30 cellular contexts compared by ENCODE assay signal in the genomic region with DNA sequence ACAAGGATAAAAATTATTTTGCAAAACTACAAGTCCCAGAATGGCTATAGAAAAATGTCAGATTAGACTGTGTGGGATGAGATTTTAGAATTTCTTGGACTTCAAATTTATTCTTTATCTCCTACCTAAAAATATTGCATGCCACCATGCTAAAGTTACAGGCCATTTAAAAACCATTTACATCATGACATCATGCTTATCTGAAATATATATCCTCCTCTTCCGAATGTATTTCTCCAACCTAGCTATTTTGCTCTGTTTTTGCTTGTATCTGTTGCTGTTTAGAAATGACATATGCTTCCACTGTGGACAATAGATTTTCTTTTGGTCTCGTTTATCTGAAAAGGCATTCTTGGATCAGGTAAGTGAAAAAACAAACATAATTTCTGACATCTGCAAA.
DNase-seq lines count a peak whose midpoint lies in the region; ATAC-seq, FAIRE-seq and TF ChIP-seq lines count a peak whose summit lies in the region.
"Had no signal": no experiment of that assay in that cellular context is flagged by ENCODE, and none has a peak within 500 bp of the region (broad histone marks: within the 10 kb centered on the region; RNA-seq: fewer than 3 reads in every experiment).

No MANE protein-coding gene starts in this region.

- no peak overlapping the region for H4K91ac ChIP-seq in trophoblast cell (ENCODE audit: low read depth, low read length)

- no peak overlapping the region for H2BK12ac ChIP-seq in trophoblast cell (ENCODE audit: low read length)

- no peak overlapping the region for H2AK5ac ChIP-seq in trophoblast cell (ENCODE audit: low read length)

- no TSS peak for BruUV-seq in HepG2 (replicated peaks; lab: Mats Ljungman, UMichigan)

- CTCF ChIA-PET in HepG2 (lab: Yijun Ruan, JAX; ENCODE audit: low intra/inter-chr PET ratio, low total read pairs) = no interaction called here

- TF ChIP-seq RAD21 in HepG2 (CRISPR knock-in tag; IDR thresholded peaks at IDR 0.05) = no peak

- POLR2A ChIA-PET in HepG2 (lab: Yijun Ruan, JAX) = no interaction called here

- TF ChIP-seq POLR2A in HepG2 (IDR thresholded peaks at IDR 0.05; ENCODE audit: insufficient read depth in 1 of 2, low read depth in 2 of 2, low read length in 2 of 2) (no peak), right lobe of liver (IDR thresholded peaks at IDR 0.05) (no peak)

- FAIRE-seq in HepG2 (lab: Jason Lieb, UNC) = no peak
- FAIRE-seq: A549, D721Med had no signal

- H2AFZ ChIP-seq in HepG2 (ENCODE audit: low read length) (no peak overlapping the region), Karpas-422 (ENCODE audit: low read length) (peak overlapping the region; percentile 29), trophoblast cell (ENCODE audit: insufficient read depth, low read length, poor library complexity) (no peak overlapping the region)

- no peaks in the 10 kb centered on the region for H3K36me3 ChIP-seq in HepG2 (replicated peaks in 1 of 2; ENCODE audit: control insufficient read depth in 1 of 2, insufficient read depth in 2 of 2, low read length in 2 of 2)
- H3K36me3 ChIP-seq in right lobe of liver = no peaks in the 10 kb centered on the region
- no peaks in the 10 kb centered on the region for H3K36me3 ChIP-seq in Karpas-422 (ENCODE audit: insufficient read depth, low read length)
- H3K36me3 ChIP-seq in trophoblast cell (ENCODE audit: control insufficient read depth in 1 of 2, insufficient read depth in 2 of 2, low read length in 2 of 2) = no peaks in the 10 kb centered on the region
- H3K36me3 ChIP-seq: BE2C; BLaER1; BLaER1 treated with 17β-estradiol and CSF1 and Interleukin-3, amounts not matched to agents 10 nM and 100 nM had no signal

- H4K20me1 ChIP-seq in HepG2 (ENCODE audit: insufficient read depth, low read length) (no peaks in the 10 kb centered on the region), Karpas-422 (ENCODE audit: insufficient read depth, low read depth, low read length) (no peaks in the 10 kb centered on the region)
- H4K20me1 ChIP-seq: BLaER1; BLaER1 treated with 17β-estradiol and CSF1 and Interleukin-3, amounts not matched to agents 10 nM and 100 nM had no signal

- in situ Hi-C loops in HepG2 (cut with HindIII; ENCODE audit: extremely low pct_ligation_motif_present, low pct_unique_long_range_greater_than_20kb) = no loop called here

- intact Hi-C loops in HepG2 (cut with micrococcal nuclease; ENCODE audit: unreplicated experiment) = no loop called here
- intact Hi-C loops in right lobe of liver (cut with DNase I) = no loop called here

- no peak overlapping the region for H4K12ac ChIP-seq in trophoblast cell (ENCODE audit: low read depth, low read length)

- H3K79me1 ChIP-seq in trophoblast cell (ENCODE audit: low read length) = no peaks in the 10 kb centered on the region

- H3K4me1 ChIP-seq in HepG2 (ENCODE audit: insufficient read depth, low read length) = no peaks in the 10 kb centered on the region
- H3K4me1 ChIP-seq in right lobe of liver = no peaks in the 10 kb centered on the region
- H3K4me1 ChIP-seq in Karpas-422 (ENCODE audit: low read length) = no peaks in the 10 kb centered on the region
- H3K4me1 ChIP-seq in trophoblast cell (ENCODE audit: control insufficient read depth in 1 of 2, insufficient read depth in 2 of 2, low read length in 2 of 2) = no peaks in the 10 kb centered on the region
- H3K4me1 ChIP-seq: A549; BE2C; BLaER1; BLaER1 treated with 17β-estradiol and CSF1 and Interleukin-3, amounts not matched to agents 10 nM and 100 nM; Caco-2 had no signal

- no peaks in the 10 kb centered on the region for H3K79me2 ChIP-seq in HepG2 (ENCODE audit: insufficient read depth, low read length)
- no peaks in the 10 kb centered on the region for H3K79me2 ChIP-seq in Karpas-422 (ENCODE audit: low read length)
- H3K79me2 ChIP-seq in trophoblast cell (ENCODE audit: control insufficient read depth, insufficient read depth, low read length, poor library complexity) = no peaks in the 10 kb centered on the region

- no peaks in the 10 kb centered on the region for H3K9me2 ChIP-seq in Karpas-422 (replicated peaks; ENCODE audit: insufficient read depth, low read length)

- TF ChIP-seq EP300 in HepG2 (IDR thresholded peaks at IDR 0.05; ENCODE audit: low read depth in 2 of 2, low read length in 2 of 2) = no peak
- TF ChIP-seq EP300 in HepG2 (CRISPR knock-in tag; IDR thresholded peaks at IDR 0.05; ENCODE audit: borderline replicate concordance) = no peak

- H2BK120ac ChIP-seq in trophoblast cell (ENCODE audit: insufficient read depth, low read length, poor library complexity) = no peak overlapping the region

- H3K4me3 ChIP-seq in HepG2 (replicated peaks in 1 of 3; ENCODE audit: insufficient read depth in 1 of 3, low read depth in 2 of 3, low read length in 3 of 3) (no peak overlapping the region), right lobe of liver (no peak overlapping the region), Karpas-422 (ENCODE audit: low read length) (no peak overlapping the region), trophoblast cell (ENCODE audit: low read depth, low read length) (no peak overlapping the region)
- H3K4me3 ChIP-seq: A549; BLaER1; BLaER1 treated with 17β-estradiol and CSF1 and Interleukin-3, amounts not matched to agents 10 nM and 100 nM had no signal

- H3K18ac ChIP-seq in trophoblast cell (ENCODE audit: low read length) = no peak overlapping the region

- no peak overlapping the region for H3K14ac ChIP-seq in trophoblast cell (ENCODE audit: low read length)

- H3K4me2 ChIP-seq in HepG2 (ENCODE audit: low read depth, low read length) (no peak overlapping the region), Karpas-422 (ENCODE audit: low read depth, low read length, poor library complexity, severe bottlenecking) (no peak overlapping the region), trophoblast cell (ENCODE audit: low read length) (no peak overlapping the region)
- H3K4me2 ChIP-seq: A549; BLaER1; BLaER1 treated with 17β-estradiol and CSF1 and Interleukin-3, amounts not matched to agents 10 nM and 100 nM had no signal

- H3K27ac ChIP-seq in HepG2 (ENCODE audit: extremely low read length, insufficient read depth, low read length) = no peak overlapping the region
- H3K27ac ChIP-seq in right lobe of liver = no peak overlapping the region
- no peak overlapping the region for H3K27ac ChIP-seq in Karpas-422 (ENCODE audit: low read length)
- no peak overlapping the region for H3K27ac ChIP-seq in trophoblast cell (ENCODE audit: low read depth, low read length)
- H3K27ac ChIP-seq: 22Rv1; A549; BLaER1; BLaER1 treated with 17β-estradiol and CSF1 and Interleukin-3, amounts not matched to agents 10 nM and 100 nM; C4-2B had no signal

- 1% methylated on average over 2 of the region's 2 CpGs for WGBS in HepG2 (ENCODE audit: low lambda C conversion rate)
- WGBS in right lobe of liver (ENCODE audit: insufficient coverage, low coverage, low lambda C conversion rate, missing lambda C conversion rate) = 34% methylated on average over 2 of the region's 2 CpGs
- WGBS in trophoblast cell (ENCODE audit: extremely low coverage, insufficient coverage, insufficient read length) = no CpG with 5 or more reads among the region's 2 CpGs

- H3K9ac ChIP-seq in HepG2 (ENCODE audit: insufficient read depth, low read depth, low read length) = no peak overlapping the region
- H3K9ac ChIP-seq in Karpas-422 (ENCODE audit: low read length) = no peak overlapping the region
- no peak overlapping the region for H3K9ac ChIP-seq in trophoblast cell (ENCODE audit: low read length)
- H3K9ac ChIP-seq: BLaER1; BLaER1 treated with 17β-estradiol and CSF1 and Interleukin-3, amounts not matched to agents 10 nM and 100 nM had no signal

- H4K8ac ChIP-seq in trophoblast cell (ENCODE audit: low read depth, low read length) = no peak overlapping the region

- no peak for ATAC-seq in HepG2
- ATAC-seq in right lobe of liver = no peak
- ATAC-seq: A549; CD8-positive, alpha-beta T cell had no signal

- H2BK5ac ChIP-seq in trophoblast cell (ENCODE audit: low read depth, low read length, poor library complexity) = no peak overlapping the region

- no peak overlapping the region for H3K4ac ChIP-seq in trophoblast cell (ENCODE audit: low read depth, low read length)

- H3K9me3 ChIP-seq in HepG2 (ENCODE audit: low read length) = peaks cover 71% of the 10 kb centered on the region
- no peaks in the 10 kb centered on the region for H3K9me3 ChIP-seq in right lobe of liver
- H3K9me3 ChIP-seq in Karpas-422 (ENCODE audit: low read length) = no peaks in the 10 kb centered on the region
- no peaks in the 10 kb centered on the region for H3K9me3 ChIP-seq in trophoblast cell (ENCODE audit: insufficient read depth, low read depth, low read length)
- H3K9me3 ChIP-seq: A549; BE2C; BLaER1; BLaER1 treated with 17β-estradiol and CSF1 and Interleukin-3, amounts not matched to agents 10 nM and 100 nM; Caco-2 had no signal

- no peak for DNase-seq in HepG2 (ENCODE audit: low spot score)
- DNase-seq in right lobe of liver = no peak
- no peak for DNase-seq in Karpas-422
- DNase-seq in trophoblast cell = no peak
- DNase-seq: 8988T; ACHN; AML-193; BE2C; C1 segment of cervical spinal cord; Caco-2; Calu3; CD4-positive, alpha-beta memory T cell; CD4-positive, alpha-beta T cell; CD4-positive, CD25-positive, alpha-beta regulatory T cell; CD8-positive, alpha-beta memory T cell; CD8-positive, alpha-beta T cell; COR-L47; DMS 273 treated with DMSO at 0.1 percent for 48 hours; DMS153; DMS53; DMS79; DMS79 treated with DMSO at 0.1 percent for 48 hours; DND-41; EL had no signal

- TF ChIP-seq CTCF in HepG2 (CRISPR knock-in tag; IDR thresholded peaks at IDR 0.05) (no peak), right lobe of liver (IDR thresholded peaks at IDR 0.05) (no peak)

- H3K27me3 ChIP-seq in HepG2 (ENCODE audit: control insufficient read depth in 1 of 2, insufficient read depth in 2 of 2, low read length in 2 of 2) (no peaks in the 10 kb centered on the region), right lobe of liver (no peaks in the 10 kb centered on the region), Karpas-422 (ENCODE audit: low read length) (no peaks in the 10 kb centered on the region), trophoblast cell (ENCODE audit: insufficient read depth, low read length) (no peaks in the 10 kb centered on the region)
- H3K27me3 ChIP-seq: BE2C; BLaER1; BLaER1 treated with 17β-estradiol and CSF1 and Interleukin-3, amounts not matched to agents 10 nM and 100 nM had no signal

- no peak overlapping the region for H3K23ac ChIP-seq in trophoblast cell (ENCODE audit: low read length)

TF ChIP-seq in HepG2, 621 proteins besides CTCF, POLR2A, EP300 and RAD21 (continues in another document):
- TF ChIP-seq SNAPC5 (CRISPR knock-in tag; IDR thresholded peaks at IDR 0.05; ENCODE audit: borderline replicate concordance) (no peak), SRY (CRISPR knock-in tag; IDR thresholded peaks at IDR 0.05) (no peak), ATF7 (IDR thresholded peaks at IDR 0.05) (peak; percentile 90), ATF7 (CRISPR knock-in tag; IDR thresholded peaks at IDR 0.05) (no peak)
